In genomic region chr6:131063028-131063763, GRCh38 we compare ENCODE assay signal across 8 cellular contexts. TPM values are rescaled to one million over a fixed set of nuclear protein-coding genes. Genes with fewer than 3 reads are reported as not detected.
A peak's percentile ranks its signal among the peaks of the same experiment; 100 is the strongest.
DNase-seq lines count a peak whose midpoint lies in the region; TF ChIP-seq lines count a peak whose summit lies in the region.

EPB41L2 (minus strand) TSS chr6:131063245; CDS start chr6:130956485, 106,760 bp downstream.

- under 1% methylated on average over 21 of the region's 61 CpGs for WGBS in hepatocyte (ENCODE audit: low lambda C conversion rate, missing lambda C conversion rate)

- H3K9me2 ChIP-seq in Loucy (replicated peaks; ENCODE audit: low read depth, low read length) (no peaks in the 10 kb centered on the region), hepatocyte (replicated peaks; ENCODE audit: insufficient read depth) (no peaks in the 10 kb centered on the region)

- in situ Hi-C loops in astrocyte of the cerebellum (cut with HindIII; ENCODE audit: low sequenced_read_pairs): no loop called here

- H3K4me3 ChIP-seq in Loucy (ENCODE audit: low read length, poor library complexity, severe bottlenecking): peak within 1 kb of the TSS; percentile 74
- H3K4me3 ChIP-seq in astrocyte of the cerebellum (ENCODE audit: low read depth, low read length): peak within 1 kb of the TSS; percentile 87
- H3K4me3 ChIP-seq in hepatocyte: peak within 1 kb of the TSS; percentile 95
- peak within 1 kb of the TSS; percentile 80 for H3K4me3 ChIP-seq in retinal pigment epithelial cell (ENCODE audit: low read length)

- peak within 1 kb of the TSS; percentile 86 for H3K27ac ChIP-seq in hepatocyte

- H3K27me3 ChIP-seq in Loucy (ENCODE audit: insufficient read depth, low read length, poor library complexity, severe bottlenecking) (no peaks in the 10 kb centered on the region), hepatocyte (no peaks in the 10 kb centered on the region)

- DNase-seq in GM03348 (ENCODE audit: low spot score) (peak; percentile 97), H4 (ENCODE audit: low spot score) (peak; percentile 58), T-helper 9 cell (peak; percentile 73), astrocyte of the cerebellum (ENCODE audit: low read depth) (peak; percentile 64), hepatocyte (ENCODE audit: low spot score) (peak; percentile 96), retinal pigment epithelial cell (ENCODE audit: low read depth) (peak; percentile 45), DMS79 treated with DMSO at 0.1 percent for 48 hours (lab: John Stamatoyannopoulos, UW) (no peak)

- H3F3A ChIP-seq in Loucy (ENCODE audit: low read depth): no peaks in the 10 kb centered on the region

- H4K20me1 ChIP-seq in Loucy (ENCODE audit: insufficient read depth, low read length, poor library complexity, severe bottlenecking): peaks cover 4% of the 10 kb centered on the region
- H4K20me1 ChIP-seq in hepatocyte (ENCODE audit: insufficient read depth, poor library complexity, severe bottlenecking): no peaks in the 10 kb centered on the region

- H3K4me1 ChIP-seq in Loucy (ENCODE audit: insufficient read depth, low read length, poor library complexity, severe bottlenecking) (peaks cover 31% of the 10 kb centered on the region), hepatocyte (ENCODE audit: insufficient read depth) (peaks cover 37% of the 10 kb centered on the region)

- no peaks in the 10 kb centered on the region for H3K36me3 ChIP-seq in Loucy (ENCODE audit: insufficient read depth, low read length)
- no peaks in the 10 kb centered on the region for H3K36me3 ChIP-seq in hepatocyte (replicated peaks; ENCODE audit: insufficient read depth, low read depth)

- no peaks in the 10 kb centered on the region for H3K9me3 ChIP-seq in Loucy (ENCODE audit: insufficient read depth, low read depth, low read length)
- no peaks in the 10 kb centered on the region for H3K9me3 ChIP-seq in hepatocyte (ENCODE audit: low read depth)

- peak within 1 kb of the TSS; percentile 80 for H3K4me2 ChIP-seq in Loucy (ENCODE audit: low read depth, low read length, poor library complexity, severe bottlenecking)
- peak within 1 kb of the TSS; percentile 91 for H3K4me2 ChIP-seq in hepatocyte

- H3K79me2 ChIP-seq in Loucy (ENCODE audit: insufficient read depth, low read length) (peaks cover 47% of the 10 kb centered on the region), hepatocyte (peaks cover 44% of the 10 kb centered on the region)

- TF ChIP-seq CTCF in Loucy (conservative IDR thresholded peaks at IDR 0.05; ENCODE audit: low read length) (no peak), astrocyte of the cerebellum (IDR thresholded peaks at IDR 0.05; ENCODE audit: low read depth, low read length, missing control alignments) (peak; percentile 16), hepatocyte (IDR thresholded peaks at IDR 0.05; ENCODE audit: poor library complexity) (no peak), retinal pigment epithelial cell (conservative IDR thresholded peaks at IDR 0.05; ENCODE audit: low read depth, low read length) (peak; percentile 8)

- H3K9ac ChIP-seq in Loucy (ENCODE audit: low read depth, low read length, poor library complexity, severe bottlenecking): peak within 1 kb of the TSS; percentile 84

- H2AFZ ChIP-seq in Loucy (ENCODE audit: low read length) (peak within 1 kb of the TSS; percentile 88), hepatocyte (peak within 1 kb of the TSS; percentile 82)

RNA-seq across cellular contexts. Expression of gene EPB41L2, which starts in this region (rescaled TPM):
- total RNA-seq in H4 (2014; rRNA removed; shearing (Covaris generic)): 3.3 and 7.7 TPM in 2 replicates
- 35.8 and 45.5 TPM in 2 replicates for total RNA-seq in hepatocyte
- polyA plus RNA-seq in hepatocyte: 21.6 and 27.4 TPM in 2 replicates

Comparison
In these comparisons a context has a peak if more than half of its experiments do, and no peak if none do; other contexts are left out.
1. CTCF ChIP-seq: peak in astrocyte of the cerebellum (single experiment) and retinal pigment epithelial cell (single experiment); none in Loucy (single experiment) and hepatocyte (single experiment).
2. Peak in every context shown above with its lines, with median percentiles within 50 percentile points of each other: H3K4me3 ChIP-seq.